In the genomic region with DNA sequence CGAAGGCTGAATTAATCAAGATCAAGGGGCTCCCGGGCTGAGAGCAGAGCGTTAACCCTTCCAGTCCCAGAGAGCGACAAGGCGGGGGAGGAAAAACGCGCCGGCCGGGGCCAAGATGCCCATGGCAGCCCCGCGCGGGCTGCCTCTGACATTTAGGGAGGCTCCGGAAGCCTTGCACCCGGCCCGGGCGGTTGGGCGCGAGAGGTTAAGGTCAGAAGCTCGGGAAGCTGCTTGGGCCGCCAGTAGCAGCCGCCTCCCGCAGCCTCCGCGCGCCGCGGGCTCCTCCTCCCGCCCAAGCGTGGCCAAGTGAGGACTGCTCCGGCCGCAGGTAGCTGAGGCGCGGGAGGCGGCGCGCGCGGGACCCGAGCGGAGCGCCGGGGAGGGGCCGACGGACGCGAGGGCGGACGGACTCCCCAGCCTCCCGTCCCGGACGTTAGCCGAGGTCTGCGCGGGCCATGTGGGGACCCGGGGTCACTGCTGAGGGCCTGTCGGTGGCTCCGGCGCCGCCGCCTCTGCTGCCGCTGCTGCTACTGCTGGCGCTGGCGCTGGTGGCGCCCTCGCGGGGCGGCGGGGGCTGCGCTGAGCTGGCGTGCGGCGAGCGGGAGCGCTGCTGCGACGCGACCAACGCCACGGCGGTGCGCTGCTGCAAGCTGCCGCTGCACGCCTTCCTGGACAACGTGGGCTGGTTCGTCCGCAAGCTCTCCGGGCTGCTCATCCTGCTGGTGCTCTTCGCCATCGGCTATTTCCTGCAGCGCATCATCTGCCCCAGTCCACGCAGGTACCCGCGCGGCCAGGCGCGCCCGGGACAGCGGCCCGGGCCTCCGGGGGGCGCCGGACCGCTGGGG, we compare ENCODE assay signal across 8 cellular contexts. TPM values are rescaled to one million over a fixed set of nuclear protein-coding genes. Genes with fewer than 3 reads are reported as not detected.
DNase-seq lines count a peak whose midpoint lies in the region; ATAC-seq and TF ChIP-seq lines count a peak whose summit lies in the region.

Gene C3orf80, plus strand, starts transcription at position 242 of the 845 bp plus-strand sequence. Its CDS starts 214 bp downstream, at position 456.

- H3K27ac ChIP-seq in BLaER1 treated with 17β-estradiol and CSF1 and Interleukin-3, amounts not matched to agents 10 nM and 100 nM, result peak within 1 kb of the TSS in 3 of 11 experiments; percentile 15 to 43 (median 33); a peak in 3 of 22 replicates
- H3K27ac ChIP-seq in muscle layer of colon (ENCODE audit: low read depth, low read length) (peak within 1 kb of the TSS; percentile 65), suprapubic skin (no peak within 1 kb of the TSS)

- TF ChIP-seq CTCF in epithelial cell of proximal tubule (conservative IDR thresholded peaks at IDR 0.05; ENCODE audit: low read depth, low read length), result no peak
- TF ChIP-seq CTCF in suprapubic skin (IDR thresholded peaks at IDR 0.05), result peak in 1 of 2 donors; percentile 22

- peaks cover 0 to 14% (median 8%) of the 10 kb centered on the region in 10 experiments; a peak in 17 of 20 replicates for H3K4me1 ChIP-seq in BLaER1 treated with 17β-estradiol and CSF1 and Interleukin-3, amounts not matched to agents 10 nM and 100 nM
- peaks cover 16% of the 10 kb centered on the region for H3K4me1 ChIP-seq in muscle layer of colon (ENCODE audit: insufficient read depth, low read length)
- H3K4me1 ChIP-seq in suprapubic skin, result peaks cover 23% of the 10 kb centered on the region

- H3K9ac ChIP-seq in BLaER1 treated with 17β-estradiol and CSF1 and Interleukin-3, amounts not matched to agents 10 nM and 100 nM, result peak within 1 kb of the TSS; percentile 53 to 79 (median 70); a peak in 20 of 22 replicates
- peak within 1 kb of the TSS; percentile 68 for H3K9ac ChIP-seq in muscle layer of colon (ENCODE audit: low read length)

- peaks cover 0 to 7% (median 0%) of the 10 kb centered on the region in 11 experiments; a peak in 2 of 22 replicates for H3K9me3 ChIP-seq in BLaER1 treated with 17β-estradiol and CSF1 and Interleukin-3, amounts not matched to agents 10 nM and 100 nM (replicated peaks in 1 of 11)
- H3K9me3 ChIP-seq in muscle layer of colon (ENCODE audit: low read length), result no peaks in the 10 kb centered on the region
- H3K9me3 ChIP-seq in suprapubic skin, result no peaks in the 10 kb centered on the region

- TF ChIP-seq EP300 in suprapubic skin (IDR thresholded peaks at IDR 0.05), result no peak

- no CpG with 5 or more reads among the region's 103 CpGs for WGBS in suprapubic skin

- DNase-seq in GM19238 (ENCODE audit: insufficient read length, low spot score) (peak; percentile 52), NCI-H345 treated with DMSO at 0.1 percent for 48 hours (lab: John Stamatoyannopoulos, UW; ENCODE audit: unreplicated experiment) (peak; percentile 26), epithelial cell of proximal tubule (ENCODE audit: low read depth) (no peak), suprapubic skin (ENCODE audit: low spot score in 2 of 2) (no peak)
- DNase-seq in activated CD8-positive, alpha-beta memory T cell treated with anti-CD3 and anti-CD28 coated beads for 24 hours, result peak; percentile 75

- H4K20me1 ChIP-seq in BLaER1 treated with 17β-estradiol and CSF1 and Interleukin-3, amounts not matched to agents 10 nM and 100 nM, result peaks cover 0 to 5% (median 0%) of the 10 kb centered on the region in 11 experiments; a peak in 2 of 22 replicates

- no peaks in the 10 kb centered on the region for H3K36me3 ChIP-seq in BLaER1 treated with 17β-estradiol and CSF1 and Interleukin-3, amounts not matched to agents 10 nM and 100 nM
- H3K36me3 ChIP-seq in muscle layer of colon (ENCODE audit: insufficient read depth, low read length) (no peaks in the 10 kb centered on the region), suprapubic skin (no peaks in the 10 kb centered on the region)

- peaks cover 35 to 53% (median 42%) of the 10 kb centered on the region in 11 experiments for H3K27me3 ChIP-seq in BLaER1 treated with 17β-estradiol and CSF1 and Interleukin-3, amounts not matched to agents 10 nM and 100 nM
- H3K27me3 ChIP-seq in muscle layer of colon (ENCODE audit: control insufficient read depth in 1 of 2, insufficient read depth in 2 of 2, low read length in 2 of 2), result peaks cover 0 to 4% of the 10 kb centered on the region in 2 donors
- H3K27me3 ChIP-seq in suprapubic skin, result peaks cover 49% of the 10 kb centered on the region

- H3K4me3 ChIP-seq in BLaER1 treated with 17β-estradiol and CSF1 and Interleukin-3, amounts not matched to agents 10 nM and 100 nM, result peak within 1 kb of the TSS; percentile 63 to 79 (median 70)
- H3K4me3 ChIP-seq in epithelial cell of proximal tubule (ENCODE audit: low read depth, low read length) (peak within 1 kb of the TSS; percentile 51), muscle layer of colon (ENCODE audit: low read depth in 1 of 2, low read length in 2 of 2) (peak within 1 kb of the TSS; percentile 51 to 73), suprapubic skin (peak within 1 kb of the TSS; percentile 64)

- H3K4me2 ChIP-seq in BLaER1 treated with 17β-estradiol and CSF1 and Interleukin-3, amounts not matched to agents 10 nM and 100 nM, result peak within 1 kb of the TSS; percentile 95 to 100 (median 98)

- ATAC-seq in HG03139 (IDR thresholded peaks at IDR 0.05; ENCODE audit: unreplicated experiment), result peak; percentile 83

- no peak for TF ChIP-seq POLR2A in suprapubic skin (IDR thresholded peaks at IDR 0.05)

RNA-seq across cellular contexts. Expression of gene C3orf80, which starts in this region (rescaled TPM):
- total RNA-seq in epithelial cell of proximal tubule (not detected in 2 replicates), suprapubic skin (under 1 TPM in 2 of 4 donors, not detected in 2; 0.72 to 0.91 TPM)

Comparison
In these comparisons a context has a peak if more than half of its experiments do, and no peak if none do; other contexts are left out.
1. DNase-seq: peak in GM19238 (single experiment), NCI-H345 treated with DMSO at 0.1 percent for 48 hours (single experiment) and activated CD8-positive, alpha-beta memory T cell treated with anti-CD3 and anti-CD28 coated beads for 24 hours (single experiment); none in epithelial cell of proximal tubule (single experiment) and suprapubic skin (0 of 2).
2. Peak in every context shown above with its lines, with median percentiles within 50 percentile points of each other: H3K4me3 ChIP-seq.